8 cellular contexts compared by ENCODE assay signal in the genomic region with DNA sequence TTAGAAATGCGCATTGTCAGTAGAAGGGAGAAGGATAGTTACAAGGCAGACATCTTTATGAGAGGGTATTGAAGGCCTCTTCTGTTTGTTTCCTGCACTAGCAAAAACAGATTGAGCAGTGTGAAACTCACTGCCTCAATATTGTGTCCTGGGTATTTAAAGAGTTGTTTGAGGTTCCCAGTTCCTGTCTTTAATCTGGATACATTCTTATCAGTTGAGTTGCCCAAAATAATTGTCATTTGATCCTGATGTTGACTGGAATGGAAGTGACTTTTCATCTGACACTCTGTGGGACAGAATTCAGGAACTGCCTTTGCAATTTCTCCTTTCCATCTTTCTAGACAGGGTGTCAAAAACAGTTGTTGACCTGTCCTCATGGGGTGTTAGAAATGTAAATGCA. TPM values are rescaled to one million over a fixed set of nuclear protein-coding genes. Genes with fewer than 3 reads are reported as not detected.
DNase-seq lines count a peak whose midpoint lies in the region; ATAC-seq, FAIRE-seq and TF ChIP-seq lines count a peak whose summit lies in the region.

No MANE protein-coding gene starts in this region.

- H4K20me1 ChIP-seq in keratinocyte (ENCODE audit: control insufficient read depth, extremely low read depth, insufficient read depth, low read length) = peaks cover 4% of the 10 kb centered on the region

- DNase-seq in NCI-H1694 treated with DMSO at 0.1 percent for 48 hours (lab: John Stamatoyannopoulos, UW) = peak; percentile 19
- DNase-seq in NCI-H1694 (lab: John Stamatoyannopoulos, UW) = no peak
- no peak for DNase-seq in WTC11 (ENCODE audit: low spot score)
- no peak for DNase-seq in keratinocyte (ENCODE audit: low read depth, low spot score)
- no peak for DNase-seq in stimulated activated naive CD8-positive, alpha-beta T cell treated with anti-CD3 and anti-CD28 coated beads, Interleukin-15, amount 100 ng/mL, for 72 hours
- no peak for DNase-seq in NCI-H69 (lab: John Stamatoyannopoulos, UW)
- DNase-seq in NCI-H82 treated with DMSO at 0.1 percent for 48 hours (lab: John Stamatoyannopoulos, UW; ENCODE audit: unreplicated experiment) = no peak

- H3K27me3 ChIP-seq in keratinocyte (ENCODE audit: control insufficient read depth, extremely low read depth, insufficient read depth, low read length) = no peaks in the 10 kb centered on the region

- H3K4me1 ChIP-seq in keratinocyte (ENCODE audit: control insufficient read depth, extremely low read depth, insufficient read depth, low read length) = peaks cover 34% of the 10 kb centered on the region

- H3K36me3 ChIP-seq in keratinocyte (ENCODE audit: control insufficient read depth in 2 of 2, extremely low read depth in 1 of 2, insufficient read depth in 2 of 2, low read length in 2 of 2) = peaks cover 0 to 4% of the 10 kb centered on the region in 2 experiments

- no peak overlapping the region for H3K27ac ChIP-seq in keratinocyte (ENCODE audit: control insufficient read depth, insufficient read depth, low read length)

- dilution Hi-C loops in keratinocyte (cut with MboI; ENCODE audit: extremely low pct_ligation_motif_present, low sequenced_read_pairs) = no loop called here

- H3K4me3 Mint-ChIP-seq in WTC11 = peak overlapping the region; percentile 93; the same call in 1 of the 2 replicates
- H3K4me3 Mint-ChIP-seq in stimulated activated naive CD8-positive, alpha-beta T cell treated with anti-CD3 and anti-CD28 coated beads, Interleukin-15, amount 100 ng/mL, for 72 hours = peak overlapping the region; percentile 90 to 99

- POLR2A ChIA-PET in WTC11 (lab: Charles Lee) = no interaction called here

- no peak overlapping the region for H2AFZ ChIP-seq in keratinocyte (ENCODE audit: control insufficient read depth, low read length)

- H3K9me3 Mint-ChIP-seq in WTC11 = peaks cover 4% of the 10 kb centered on the region; the same call in 1 of the 2 replicates
- no peaks in the 10 kb centered on the region for H3K9me3 Mint-ChIP-seq in stimulated activated naive CD8-positive, alpha-beta T cell treated with anti-CD3 and anti-CD28 coated beads, Interleukin-15, amount 100 ng/mL, for 72 hours

- H3K27me3 Mint-ChIP-seq in WTC11 (ENCODE audit: low read depth) = no peaks in the 10 kb centered on the region; the same call in 1 of the 2 replicates
- H3K27me3 Mint-ChIP-seq in stimulated activated naive CD8-positive, alpha-beta T cell treated with anti-CD3 and anti-CD28 coated beads, Interleukin-15, amount 100 ng/mL, for 72 hours = peaks cover 3% of the 10 kb centered on the region

- peak overlapping the region; percentile 29 to 91 (median 85) for H3K4me3 ChIP-seq in keratinocyte (ENCODE audit: control insufficient read depth in 2 of 3, extremely low read depth in 1 of 3, insufficient read depth in 2 of 3, low read depth in 1 of 3, low read length in 3 of 3)

- ATAC-seq in WTC11 (no peak), HG03095 (IDR thresholded peaks at IDR 0.05; ENCODE audit: unreplicated experiment) (no peak)
- ATAC-seq in stimulated activated naive CD8-positive, alpha-beta T cell treated with anti-CD3 and anti-CD28 coated beads, Interleukin-15, amount 100 ng/mL, for 72 hours = no peak

- CTCF ChIA-PET in WTC11 (lab: Charles Lee) = interaction anchor here (0.5 to 1.3 kb wide), 3 partner anchors 28 to 219 kb away, joined by 3 read pairs; no protein-coding TSS in a partner anchor

- FAIRE-seq in keratinocyte (lab: Jason Lieb, UNC) = no peak

- H3K9ac ChIP-seq in keratinocyte (ENCODE audit: control insufficient read depth, extremely low read depth, insufficient read depth, low read length) = no peak overlapping the region

- H3K4me2 ChIP-seq in keratinocyte (ENCODE audit: control insufficient read depth, extremely low read depth, insufficient read depth, low read depth, low read length) = peak overlapping the region; percentile 97

- no peaks in the 10 kb centered on the region for H3K9me3 ChIP-seq in keratinocyte (ENCODE audit: control insufficient read depth, low read depth, low read length)

- TF ChIP-seq CTCF in WTC11 (IDR thresholded peaks at IDR 0.05) (no peak), keratinocyte (optimal IDR thresholded peaks at IDR 0.05 in 1 of 3, IDR thresholded peaks at IDR 0.05 in 1 of 3, conservative IDR thresholded peaks at IDR 0.05 in 1 of 3; ENCODE audit: extremely low read depth in 1 of 3, insufficient read depth in 2 of 3, low read length in 3 of 3) (no peak)

- H3K4me1 Mint-ChIP-seq in WTC11 = peaks cover 34% of the 10 kb centered on the region
- peaks cover 46% of the 10 kb centered on the region for H3K4me1 Mint-ChIP-seq in stimulated activated naive CD8-positive, alpha-beta T cell treated with anti-CD3 and anti-CD28 coated beads, Interleukin-15, amount 100 ng/mL, for 72 hours

- H3K9me1 ChIP-seq in keratinocyte (ENCODE audit: control insufficient read depth, extremely low read depth, insufficient read depth, low read length) = peaks cover 2% of the 10 kb centered on the region

- H3K27ac Mint-ChIP-seq in WTC11 = no peak overlapping the region
- H3K27ac Mint-ChIP-seq in stimulated activated naive CD8-positive, alpha-beta T cell treated with anti-CD3 and anti-CD28 coated beads, Interleukin-15, amount 100 ng/mL, for 72 hours = no peak overlapping the region

- peaks cover 6% of the 10 kb centered on the region for H3K36me3 Mint-ChIP-seq in WTC11

- H3K79me2 ChIP-seq in keratinocyte (ENCODE audit: control insufficient read depth, insufficient read depth, low read length) = peaks cover 5% of the 10 kb centered on the region

TF ChIP-seq in WTC11, 78 proteins besides CTCF, POLR2A, EP300 and RAD21 (continues in another document):
- no peak for TF ChIP-seq SMAD3 (CRISPR knock-in tag; IDR thresholded peaks at IDR 0.05; ENCODE audit: borderline replicate concordance)
- no peak for TF ChIP-seq CREB1 (CRISPR knock-in tag; IDR thresholded peaks at IDR 0.05)
- no peak for TF ChIP-seq PRRX2 (CRISPR knock-in tag; IDR thresholded peaks at IDR 0.05)
- TF ChIP-seq TEAD1 (CRISPR knock-in tag; IDR thresholded peaks at IDR 0.05) = no peak
- TF ChIP-seq, protein P1, sequence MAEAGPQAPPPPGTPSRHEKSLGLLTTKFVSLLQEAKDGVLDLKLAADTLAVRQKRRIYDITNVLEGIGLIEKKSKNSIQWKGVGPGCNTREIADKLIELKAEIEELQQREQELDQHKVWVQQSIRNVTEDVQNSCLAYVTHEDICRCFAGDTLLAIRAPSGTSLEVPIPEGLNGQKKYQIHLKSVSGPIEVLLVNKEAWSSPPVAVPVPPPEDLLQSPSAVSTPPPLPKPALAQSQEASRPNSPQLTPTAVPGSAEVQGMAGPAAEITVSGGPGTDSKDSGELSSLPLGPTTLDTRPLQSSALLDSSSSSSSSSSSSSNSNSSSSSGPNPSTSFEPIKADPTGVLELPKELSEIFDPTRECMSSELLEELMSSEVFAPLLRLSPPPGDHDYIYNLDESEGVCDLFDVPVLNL (CRISPR knock-in tag; IDR thresholded peaks at IDR 0.05; ENCODE audit: borderline replicate concordance, low read depth) = no peak
- TF ChIP-seq, protein P2, sequence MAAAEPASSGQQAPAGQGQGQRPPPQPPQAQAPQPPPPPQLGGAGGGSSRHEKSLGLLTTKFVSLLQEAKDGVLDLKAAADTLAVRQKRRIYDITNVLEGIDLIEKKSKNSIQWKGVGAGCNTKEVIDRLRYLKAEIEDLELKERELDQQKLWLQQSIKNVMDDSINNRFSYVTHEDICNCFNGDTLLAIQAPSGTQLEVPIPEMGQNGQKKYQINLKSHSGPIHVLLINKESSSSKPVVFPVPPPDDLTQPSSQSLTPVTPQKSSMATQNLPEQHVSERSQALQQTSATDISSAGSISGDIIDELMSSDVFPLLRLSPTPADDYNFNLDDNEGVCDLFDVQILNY (CRISPR knock-in tag; IDR thresholded peaks at IDR 0.05) = no peak
- TF ChIP-seq TP53 (CRISPR knock-in tag; IDR thresholded peaks at IDR 0.05) = no peak
- TF ChIP-seq, protein P3, sequence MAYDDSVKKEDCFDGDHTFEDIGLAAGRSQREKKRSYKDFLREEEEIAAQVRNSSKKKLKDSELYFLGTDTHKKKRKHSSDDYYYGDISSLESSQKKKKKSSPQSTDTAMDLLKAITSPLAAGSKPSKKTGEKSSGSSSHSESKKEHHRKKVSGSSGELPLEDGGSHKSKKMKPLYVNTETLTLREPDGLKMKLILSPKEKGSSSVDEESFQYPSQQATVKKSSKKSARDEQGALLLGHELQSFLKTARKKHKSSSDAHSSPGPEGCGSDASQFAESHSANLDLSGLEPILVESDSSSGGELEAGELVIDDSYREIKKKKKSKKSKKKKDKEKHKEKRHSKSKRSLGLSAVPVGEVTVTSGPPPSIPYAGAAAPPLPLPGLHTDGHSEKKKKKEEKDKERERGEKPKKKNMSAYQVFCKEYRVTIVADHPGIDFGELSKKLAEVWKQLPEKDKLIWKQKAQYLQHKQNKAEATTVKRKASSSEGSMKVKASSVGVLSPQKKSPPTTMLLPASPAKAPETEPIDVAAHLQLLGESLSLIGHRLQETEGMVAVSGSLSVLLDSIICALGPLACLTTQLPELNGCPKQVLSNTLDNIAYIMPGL (CRISPR knock-in tag; IDR thresholded peaks at IDR 0.05) = no peak
- no peak for TF ChIP-seq JUN (CRISPR knock-in tag; IDR thresholded peaks at IDR 0.05)
- TF ChIP-seq SMAD4 (CRISPR knock-in tag; IDR thresholded peaks at IDR 0.05) = no peak

RNA-seq across cellular contexts. Expression of a gene that starts 1.7 kb away (rescaled TPM):
- 49.7 to 55.2 TPM (median 50.9 TPM) in 3 replicates for total RNA-seq in WTC11 (2021)
- polyA plus RNA-seq in keratinocyte = 24.0 to 43.7 TPM (median 41.9 TPM) in 3 replicates
- 81.1 TPM for polyA plus RNA-seq in keratinocyte (2011; ENCODE audit: low read depth)
- 29.9 and 32.5 TPM in 2 replicates for polyA plus RNA-seq in keratinocyte (2011; cell fraction: cytosol; rRNA removed)
- polyA plus RNA-seq in keratinocyte (2011; cell fraction: nucleus; rRNA removed) = 212 and 232 TPM in 2 replicates
- polyA plus RNA-seq in keratinocyte (2012; ENCODE audit: low replicate concordance) = 33.5 and 52.8 TPM in 2 replicates
- polyA minus RNA-seq in keratinocyte = 112 to 261 TPM (median 142 TPM) in 3 replicates
- 34.3 TPM for polyA minus RNA-seq in keratinocyte (2011; cell fraction: cytosol; rRNA and poly(A)+ RNA removed)
- 203 and 207 TPM in 2 replicates for polyA minus RNA-seq in keratinocyte (2011; cell fraction: nucleus; rRNA and poly(A)+ RNA removed)

RNA-seq across cellular contexts. Expression of a gene that starts 37.3 kb away (rescaled TPM):
- total RNA-seq in WTC11 (2021) = 24.6 to 28.4 TPM (median 27.8 TPM) in 3 replicates
- polyA plus RNA-seq in keratinocyte = 172 to 237 TPM (median 190 TPM) in 3 replicates
- polyA plus RNA-seq in keratinocyte (2011; ENCODE audit: low read depth) = 43.7 TPM
- 134 and 236 TPM in 2 replicates for polyA plus RNA-seq in keratinocyte (2011; cell fraction: cytosol; rRNA removed)
- 203 and 264 TPM in 2 replicates for polyA plus RNA-seq in keratinocyte (2011; cell fraction: nucleus; rRNA removed)
- 65.9 and 369 TPM in 2 replicates for polyA plus RNA-seq in keratinocyte (2012; ENCODE audit: low replicate concordance)
- 128 to 158 TPM (median 146 TPM) in 3 replicates for polyA minus RNA-seq in keratinocyte
- 419 TPM for polyA minus RNA-seq in keratinocyte (2011; cell fraction: cytosol; rRNA and poly(A)+ RNA removed)
- 148 and 193 TPM in 2 replicates for polyA minus RNA-seq in keratinocyte (2011; cell fraction: nucleus; rRNA and poly(A)+ RNA removed)
